In the genomic region with DNA sequence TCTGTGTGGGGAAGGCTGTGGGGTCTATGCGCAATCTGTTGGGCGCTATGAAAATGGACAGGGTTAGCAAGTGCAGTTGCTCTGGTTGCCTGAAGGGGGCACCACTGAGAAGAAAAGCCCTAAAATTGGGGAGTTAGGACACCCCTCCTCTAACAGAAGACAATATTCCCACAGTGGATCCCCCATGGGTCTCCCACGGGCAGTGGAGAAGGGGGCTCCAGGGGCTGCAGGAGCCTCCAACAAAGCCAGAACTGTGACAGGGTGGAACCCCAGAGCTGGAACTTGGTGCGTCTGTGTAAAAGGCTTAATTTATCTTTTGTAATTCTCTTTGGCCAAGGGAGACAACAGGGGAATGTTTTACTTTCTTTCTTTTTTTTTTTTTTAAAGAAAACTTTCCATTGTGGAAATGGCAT, we compare ENCODE assay signal across 1 cellular context.
TF ChIP-seq lines count a peak whose summit lies in the region.

No MANE protein-coding gene starts in this region.

TF ChIP-seq in K562, 482 proteins besides CTCF, POLR2A, EP300 and RAD21 (continued from another document):
- TF ChIP-seq, protein P1, sequence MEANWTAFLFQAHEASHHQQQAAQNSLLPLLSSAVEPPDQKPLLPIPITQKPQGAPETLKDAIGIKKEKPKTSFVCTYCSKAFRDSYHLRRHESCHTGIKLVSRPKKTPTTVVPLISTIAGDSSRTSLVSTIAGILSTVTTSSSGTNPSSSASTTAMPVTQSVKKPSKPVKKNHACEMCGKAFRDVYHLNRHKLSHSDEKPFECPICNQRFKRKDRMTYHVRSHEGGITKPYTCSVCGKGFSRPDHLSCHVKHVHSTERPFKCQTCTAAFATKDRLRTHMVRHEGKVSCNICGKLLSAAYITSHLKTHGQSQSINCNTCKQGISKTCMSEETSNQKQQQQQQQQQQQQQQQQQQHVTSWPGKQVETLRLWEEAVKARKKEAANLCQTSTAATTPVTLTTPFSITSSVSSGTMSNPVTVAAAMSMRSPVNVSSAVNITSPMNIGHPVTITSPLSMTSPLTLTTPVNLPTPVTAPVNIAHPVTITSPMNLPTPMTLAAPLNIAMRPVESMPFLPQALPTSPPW (CRISPR knock-in tag; IDR thresholded peaks at IDR 0.05): 0 out of 2 replicates have a peak, but pooled peaks have one; percentile 11
- TF ChIP-seq ARID2 (IDR thresholded peaks at IDR 0.05): no peak
